14 cellular contexts compared by ENCODE assay signal in the genomic region with DNA sequence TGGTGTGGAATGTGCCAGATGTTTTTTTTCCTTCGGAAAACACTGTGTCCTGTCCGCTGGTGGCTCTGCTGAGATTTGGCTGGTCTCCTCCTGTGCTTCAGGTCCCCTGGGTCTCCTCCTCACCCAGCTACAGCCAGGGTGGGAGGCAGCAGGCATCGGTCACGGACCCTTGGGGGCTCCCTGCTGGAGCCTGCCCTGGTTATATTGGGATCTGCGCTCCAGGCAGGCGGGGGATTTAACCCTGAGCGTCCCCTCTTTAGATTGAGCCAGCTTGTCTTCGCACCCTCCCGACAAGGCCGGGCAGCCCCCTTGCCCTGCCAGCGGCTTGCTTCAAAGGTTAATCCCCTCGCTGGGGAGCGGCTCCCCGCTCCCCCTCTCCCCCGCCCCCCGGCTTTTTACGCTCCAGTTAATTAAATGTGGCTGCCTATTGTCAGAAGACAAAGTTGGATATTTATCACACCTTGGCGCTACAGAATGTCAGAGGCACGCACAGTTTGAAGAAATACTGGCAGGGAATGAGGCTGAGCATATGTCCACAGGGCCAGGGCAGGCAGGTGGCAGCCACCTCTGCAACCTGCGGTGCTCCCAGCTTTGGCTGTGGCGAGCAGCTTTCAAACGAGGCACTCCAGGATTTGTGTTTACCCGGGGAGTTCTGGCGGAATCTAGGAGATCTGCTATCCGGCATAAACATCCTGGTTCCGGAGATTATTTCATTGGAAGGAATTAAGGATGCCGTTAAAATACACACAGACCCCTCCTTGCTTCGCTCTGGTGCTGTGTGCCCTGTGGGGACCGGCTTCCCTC. TPM values are rescaled to one million over a fixed set of nuclear protein-coding genes. Genes with fewer than 3 reads are reported as not detected.
DNase-seq lines count a peak whose midpoint lies in the region; ATAC-seq and TF ChIP-seq lines count a peak whose summit lies in the region.
"Had no signal": no experiment of that assay in that cellular context is flagged by ENCODE, and none has a peak within 500 bp of the region (broad histone marks: within the 10 kb centered on the region; RNA-seq: fewer than 3 reads in every experiment).

No MANE protein-coding gene starts in this region.

- H3K27me3 Mint-ChIP-seq in activated CD4-positive, alpha-beta memory T cell treated with anti-CD3 and anti-CD28 coated beads for 36 hours: no peaks in the 10 kb centered on the region
- H3K27me3 Mint-ChIP-seq: activated T-cell treated with anti-CD3 and anti-CD28 coated beads, Interleukin-2, amount 50 U/mL, for 24 hours; stimulated activated naive CD8-positive, alpha-beta T cell treated with anti-CD3 and anti-CD28 coated beads, Interleukin-15, Interleukin-2, amounts not matched to agents 100 ng/mL and 50 ng/mL, for 24 hours had no signal

- intact Hi-C loops in Panc1 (cut with micrococcal nuclease; ENCODE audit: unreplicated experiment): no loop called here
- intact Hi-C loops in activated CD4-positive, alpha-beta memory T cell treated with anti-CD3 and anti-CD28 coated beads for 36 hours (cut with micrococcal nuclease): loop anchor here (5.0 kb wide), 1 partner anchor 37 kb away; a partner anchor contains a TSS

- peak overlapping the region; percentile 81 for H3K27ac ChIP-seq in Panc1 (ENCODE audit: low read length)
- H3K27ac ChIP-seq in hepatocyte: peak overlapping the region; percentile 42
- peak overlapping the region; percentile 84 for H3K27ac ChIP-seq in subcutaneous abdominal adipose tissue (ENCODE audit: low read depth, low read length)
- H3K27ac ChIP-seq: A549 had no signal

- H3K27me3 ChIP-seq in Panc1 (ENCODE audit: control insufficient read depth, insufficient read depth, low read length) (no peaks in the 10 kb centered on the region), hepatocyte (no peaks in the 10 kb centered on the region), subcutaneous abdominal adipose tissue (ENCODE audit: control insufficient read depth in 5 of 5, insufficient read depth in 4 of 5, low read length in 5 of 5) (no peaks in the 10 kb centered on the region)

- no peak overlapping the region for H2AFZ ChIP-seq in hepatocyte

- POLR2A ChIA-PET in Panc1 (lab: Charles Lee): no interaction called here
- POLR2A ChIA-PET in activated CD4-positive, alpha-beta memory T cell treated with anti-CD3 and anti-CD28 coated beads for 36 hours (lab: Charles Lee): no interaction called here

- H3K4me1 ChIP-seq in Panc1 (ENCODE audit: control insufficient read depth, insufficient read depth, low read length) (peaks cover 82% of the 10 kb centered on the region), hepatocyte (ENCODE audit: insufficient read depth) (peaks cover 59% of the 10 kb centered on the region), subcutaneous abdominal adipose tissue (ENCODE audit: control insufficient read depth in 5 of 5, insufficient read depth in 5 of 5, low read length in 5 of 5) (peaks cover 21 to 100% (median 99%) of the 10 kb centered on the region in 5 donors)
- H3K4me1 ChIP-seq: A549 had no signal

- in situ Hi-C loops in Panc1 (cut with HindIII; ENCODE audit: low pct_unique_long_range_greater_than_20kb, low sequenced_read_pairs): no loop called here

- H3K36me3 ChIP-seq in Panc1 (ENCODE audit: control insufficient read depth, insufficient read depth, low read length) (no peaks in the 10 kb centered on the region), hepatocyte (replicated peaks; ENCODE audit: insufficient read depth, low read depth) (no peaks in the 10 kb centered on the region), subcutaneous abdominal adipose tissue (ENCODE audit: control insufficient read depth in 5 of 5, insufficient read depth in 5 of 5, low read length in 5 of 5) (peaks cover 0 to 5% (median 2%) of the 10 kb centered on the region in 5 donors)

- peaks cover 100% of the 10 kb centered on the region for H3K79me2 ChIP-seq in hepatocyte

- DNase-seq in DMS79 treated with DMSO at 0.1 percent for 48 hours (lab: John Stamatoyannopoulos, UW) (peak; percentile 15), DMS79 (lab: John Stamatoyannopoulos, UW) (no peak), Panc1 (ENCODE audit: low read depth, low spot score) (no peak), hepatocyte (ENCODE audit: low spot score) (no peak), SK-N-DZ (ENCODE audit: low spot score) (no peak), RKO (ENCODE audit: low spot score) (no peak)
- no peak for DNase-seq in activated CD4-positive, alpha-beta memory T cell treated with anti-CD3 and anti-CD28 coated beads for 36 hours
- DNase-seq: activated T-cell treated with anti-CD3 and anti-CD28 coated beads, Interleukin-2, amount 50 U/mL, for 24 hours; islet precursor cell; small intestine; SW 1271 had no signal

- H3K9me3 ChIP-seq in Panc1 (ENCODE audit: control insufficient read depth, insufficient read depth, low read depth, low read length): no peaks in the 10 kb centered on the region
- H3K9me3 ChIP-seq in hepatocyte (ENCODE audit: low read depth): no peaks in the 10 kb centered on the region
- H3K9me3 ChIP-seq in subcutaneous abdominal adipose tissue (ENCODE audit: control insufficient read depth in 5 of 5, low read length in 5 of 5): no peaks in the 10 kb centered on the region
- H3K9me3 ChIP-seq: A549 had no signal

- no peak for ATAC-seq in Panc1
- ATAC-seq: A549 had no signal

- no peak overlapping the region for H3K4me3 Mint-ChIP-seq in activated CD4-positive, alpha-beta memory T cell treated with anti-CD3 and anti-CD28 coated beads for 36 hours
- H3K4me3 Mint-ChIP-seq: activated T-cell treated with anti-CD3 and anti-CD28 coated beads, Interleukin-2, amount 50 U/mL, for 24 hours; stimulated activated naive CD8-positive, alpha-beta T cell treated with anti-CD3 and anti-CD28 coated beads, Interleukin-15, Interleukin-2, amounts not matched to agents 100 ng/mL and 50 ng/mL, for 24 hours had no signal

- no peak for TF ChIP-seq CTCF in Panc1 (IDR thresholded peaks at IDR 0.05)
- no peak for TF ChIP-seq CTCF in hepatocyte (IDR thresholded peaks at IDR 0.05; ENCODE audit: poor library complexity)

- no peaks in the 10 kb centered on the region for H3K9me3 Mint-ChIP-seq in activated CD4-positive, alpha-beta memory T cell treated with anti-CD3 and anti-CD28 coated beads for 36 hours
- H3K9me3 Mint-ChIP-seq: activated T-cell treated with anti-CD3 and anti-CD28 coated beads, Interleukin-2, amount 50 U/mL, for 24 hours; stimulated activated naive CD8-positive, alpha-beta T cell treated with anti-CD3 and anti-CD28 coated beads, Interleukin-15, Interleukin-2, amounts not matched to agents 100 ng/mL and 50 ng/mL, for 24 hours had no signal

- no peak overlapping the region for H3K27ac Mint-ChIP-seq in activated CD4-positive, alpha-beta memory T cell treated with anti-CD3 and anti-CD28 coated beads for 36 hours
- H3K27ac Mint-ChIP-seq: activated T-cell treated with anti-CD3 and anti-CD28 coated beads, Interleukin-2, amount 50 U/mL, for 24 hours; stimulated activated naive CD8-positive, alpha-beta T cell treated with anti-CD3 and anti-CD28 coated beads, Interleukin-15, Interleukin-2, amounts not matched to agents 100 ng/mL and 50 ng/mL, for 24 hours had no signal

- no peaks in the 10 kb centered on the region for H3K36me3 Mint-ChIP-seq in activated CD4-positive, alpha-beta memory T cell treated with anti-CD3 and anti-CD28 coated beads for 36 hours

- peak overlapping the region; percentile 35 for H3K4me2 ChIP-seq in hepatocyte
- H3K4me2 ChIP-seq: A549 had no signal

- H3K4me3 ChIP-seq in Panc1 (ENCODE audit: low read depth in 2 of 2, low read length in 2 of 2) (no peak overlapping the region), hepatocyte (no peak overlapping the region), subcutaneous abdominal adipose tissue (ENCODE audit: low read depth in 1 of 5, low read length in 5 of 5) (peak overlapping the region in 4 of 5 donors; percentile 14 to 42 (median 24))
- H3K4me3 ChIP-seq: A549 had no signal

- CTCF ChIA-PET in Panc1 (lab: Charles Lee): no interaction called here
- CTCF ChIA-PET in activated CD4-positive, alpha-beta memory T cell treated with anti-CD3 and anti-CD28 coated beads for 36 hours (lab: Charles Lee): interaction anchor here (0.9 to 1.2 kb wide), 3 partner anchors 83 to 155 kb away, joined by 3 to 5 read pairs (median 4); no protein-coding TSS in a partner anchor

- WGBS in hepatocyte (ENCODE audit: low lambda C conversion rate, missing lambda C conversion rate): 48% methylated on average over 24 of the region's 29 CpGs

- BruUV-seq in Panc1 (replicated peaks; lab: Mats Ljungman, UMichigan): no TSS peak

- peak overlapping the region in 4 of 5 donors; percentile 38 to 73 (median 56) for H3K9ac ChIP-seq in subcutaneous abdominal adipose tissue (ENCODE audit: low read length in 5 of 5)

- H3K4me1 Mint-ChIP-seq in activated CD4-positive, alpha-beta memory T cell treated with anti-CD3 and anti-CD28 coated beads for 36 hours (ENCODE audit: low read depth): peaks cover 34% of the 10 kb centered on the region

- H3K9me2 ChIP-seq in hepatocyte (replicated peaks; ENCODE audit: insufficient read depth): no peaks in the 10 kb centered on the region

- peaks cover 86% of the 10 kb centered on the region for H4K20me1 ChIP-seq in hepatocyte (ENCODE audit: insufficient read depth, poor library complexity, severe bottlenecking)

RNA-seq across cellular contexts. Expression of a gene that starts 38.2 kb away (rescaled TPM):
- 97.5 TPM for total RNA-seq in Panc1 (2021; ENCODE audit: unreplicated experiment)
- polyA plus RNA-seq in Panc1 (2012; ENCODE audit: insufficient read length): 79.9 TPM
- total RNA-seq in hepatocyte: 32.8 and 43.5 TPM in 2 replicates
- polyA plus RNA-seq in hepatocyte: 27.9 and 33.1 TPM in 2 replicates
- polyA plus RNA-seq in SK-N-DZ (2014; cell fraction: cytosol; rRNA removed): 51.5 and 62.6 TPM in 2 replicates
- polyA plus RNA-seq in SK-N-DZ (2014; cell fraction: nucleus; rRNA removed): 114 and 225 TPM in 2 replicates
- total RNA-seq in activated CD4-positive, alpha-beta memory T cell treated with anti-CD3 and anti-CD28 coated beads for 36 hours: 10 to 100 TPM; 15.3 to 16.0 TPM

Comparison
In these comparisons a context has a peak if more than half of its experiments do, and no peak if none do; other contexts are left out.
1. H3K4me3 ChIP-seq: peak in subcutaneous abdominal adipose tissue (4 of 5); none in Panc1 (0 of 2) and hepatocyte (single experiment).
2. Peak in every context shown above with its lines, with median percentiles within 50 percentile points of each other: H3K27ac ChIP-seq.